In the genomic region with DNA sequence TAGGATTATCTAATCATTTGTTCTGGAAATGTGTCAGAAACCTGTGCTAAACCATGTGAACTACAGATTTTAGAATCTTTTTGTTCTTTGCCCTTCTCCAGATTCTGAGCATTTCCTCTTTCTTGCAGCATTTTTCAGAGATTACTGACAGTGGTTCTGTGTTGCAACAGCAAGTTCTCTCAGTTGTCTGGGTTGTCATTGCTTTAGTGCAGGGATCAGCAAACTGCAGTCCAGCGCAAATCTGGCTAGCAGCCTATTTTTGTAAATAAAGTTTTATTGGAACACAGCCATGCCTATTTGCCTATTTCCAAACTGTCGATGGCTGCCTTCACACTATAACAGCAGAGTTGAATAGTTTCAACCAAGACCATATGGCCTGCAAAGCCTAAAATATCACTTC, we compare ENCODE assay signal across 12 cellular contexts.
DNase-seq lines count a peak whose midpoint lies in the region; ATAC-seq, FAIRE-seq and TF ChIP-seq lines count a peak whose summit lies in the region.
"Had no signal": no experiment of that assay in that cellular context is flagged by ENCODE, and none has a peak within 500 bp of the region (broad histone marks: within the 10 kb centered on the region; RNA-seq: fewer than 3 reads in every experiment).

No MANE protein-coding gene starts in this region.

- H3K4me3 Mint-ChIP-seq in central memory CD8-positive, alpha-beta T cell: no peak overlapping the region
- no peak overlapping the region for H3K4me3 Mint-ChIP-seq in neural progenitor cell
- H3K4me3 Mint-ChIP-seq: endodermal cell had no signal

- no peaks in the 10 kb centered on the region for H4K20me1 ChIP-seq in neural progenitor cell (ENCODE audit: low read depth)

- H2AFZ ChIP-seq in neural progenitor cell (replicated peaks): peak overlapping the region; percentile 6

- POLR2A ChIA-PET in RWPE1 (lab: Yijun Ruan, JAX; ENCODE audit: low non-redundant PET): no interaction called here

- FAIRE-seq in GM19239 (lab: Jason Lieb, UNC): no peak
- FAIRE-seq: small intestine had no signal

- DNase-seq in EH (ENCODE audit: low read depth) (peak; percentile 38), NCI-H446 treated with DMSO at 0.1 percent for 48 hours (lab: John Stamatoyannopoulos, UW) (peak; percentile 30), neural progenitor cell (ENCODE audit: low spot score) (no peak), RWPE1 (ENCODE audit: low spot score) (no peak), GM19239 (ENCODE audit: insufficient read length, low spot score) (no peak), NCI-H187 treated with DMSO at 0.1 percent for 48 hours (lab: John Stamatoyannopoulos, UW) (no peak)
- DNase-seq in central memory CD8-positive, alpha-beta T cell (ENCODE audit: low spot score in 2 of 2): no peak
- DNase-seq: endodermal cell, NCI-H1436, SHP77 treated with DMSO at 0.1 percent for 48 hours, small intestine had no signal

- H3K27me3 Mint-ChIP-seq in central memory CD8-positive, alpha-beta T cell: no peaks in the 10 kb centered on the region
- H3K27me3 Mint-ChIP-seq in neural progenitor cell (ENCODE audit: insufficient read depth, low read depth): peaks cover 2% of the 10 kb centered on the region

- no peaks in the 10 kb centered on the region for H3K79me2 ChIP-seq in neural progenitor cell (ENCODE audit: low read depth)

- no peak overlapping the region for H3K4me3 ChIP-seq in neural progenitor cell
- H3K4me3 ChIP-seq: lung had no signal

- H3K27ac Mint-ChIP-seq in central memory CD8-positive, alpha-beta T cell (ENCODE audit: low read depth): peak overlapping the region; percentile 67
- H3K27ac Mint-ChIP-seq in neural progenitor cell: no peak overlapping the region
- H3K27ac Mint-ChIP-seq: endodermal cell had no signal

- H3K27me3 ChIP-seq in neural progenitor cell: no peaks in the 10 kb centered on the region

- no peak for ATAC-seq in central memory CD8-positive, alpha-beta T cell (replicated peaks; ENCODE audit: extremely low read depth, poor library complexity, severe bottlenecking)

- no peaks in the 10 kb centered on the region for H3K36me3 ChIP-seq in neural progenitor cell

- no peak overlapping the region for H3K4me2 ChIP-seq in neural progenitor cell

- H3K27ac ChIP-seq in neural progenitor cell: no peak overlapping the region
- H3K27ac ChIP-seq in RWPE1: no peak overlapping the region

- H3K36me3 Mint-ChIP-seq in central memory CD8-positive, alpha-beta T cell (ENCODE audit: insufficient read depth): no peaks in the 10 kb centered on the region
- no peaks in the 10 kb centered on the region for H3K36me3 Mint-ChIP-seq in neural progenitor cell

- CTCF ChIA-PET in RWPE1 (lab: Yijun Ruan, JAX): interaction anchor here (1.0 kb wide), 1 partner anchor 11 kb away, joined by 4 read pairs; no protein-coding TSS in a partner anchor

- no peaks in the 10 kb centered on the region for H3K9me3 ChIP-seq in neural progenitor cell (ENCODE audit: low read depth)

- TF ChIP-seq CTCF in neural progenitor cell (IDR thresholded peaks at IDR 0.05) (no peak), RWPE1 (conservative IDR thresholded peaks at IDR 0.05; ENCODE audit: low read depth) (no peak)

- peaks cover 61% of the 10 kb centered on the region for H3K4me1 Mint-ChIP-seq in central memory CD8-positive, alpha-beta T cell
- H3K4me1 Mint-ChIP-seq in neural progenitor cell: peaks cover 7% of the 10 kb centered on the region

- H3F3A ChIP-seq in neural progenitor cell (ENCODE audit: low read depth): no peaks in the 10 kb centered on the region

- H3K9ac ChIP-seq in neural progenitor cell: no peak overlapping the region

- peaks cover 13% of the 10 kb centered on the region for H3K4me1 ChIP-seq in neural progenitor cell

- H3K9me3 Mint-ChIP-seq in central memory CD8-positive, alpha-beta T cell: no peaks in the 10 kb centered on the region
- H3K9me3 Mint-ChIP-seq in neural progenitor cell: peaks cover 3% of the 10 kb centered on the region

Comparison
In these comparisons a context has a peak if more than half of its experiments do, and no peak if none do; other contexts are left out.
1. DNase-seq: peak in EH (single experiment) and NCI-H446 treated with DMSO at 0.1 percent for 48 hours (single experiment); none in central memory CD8-positive, alpha-beta T cell (0 of 2), neural progenitor cell (single experiment), RWPE1 (single experiment), GM19239 (single experiment) and NCI-H187 treated with DMSO at 0.1 percent for 48 hours (single experiment).